In genomic region chr13:33229446-33230177, GRCh38 we compare ENCODE assay signal across 1 cellular context.
TF ChIP-seq lines count a peak whose summit lies in the region.

No MANE protein-coding gene starts in this region.

TF ChIP-seq in HepG2, 621 proteins besides CTCF, POLR2A, EP300 and RAD21 (continued from another document and continues in another):
- peak; percentile 5; the same call in 1 of the 2 replicates for TF ChIP-seq FOSL1 (CRISPR knock-in tag; IDR thresholded peaks at IDR 0.05; ENCODE audit: borderline replicate concordance)
- peak; percentile 81 for TF ChIP-seq HDAC2 (CRISPR knock-in tag; IDR thresholded peaks at IDR 0.05)
- TF ChIP-seq SAP130 (CRISPR knock-in tag; IDR thresholded peaks at IDR 0.05; ENCODE audit: low read depth), result peak; percentile 78
- TF ChIP-seq ZNF276 (CRISPR knock-in tag; IDR thresholded peaks at IDR 0.05; ENCODE audit: low read depth), result no peak
- TF ChIP-seq ARID5B (CRISPR knock-in tag; IDR thresholded peaks at IDR 0.05), result peak; percentile 94
- TF ChIP-seq ZNF460 (CRISPR knock-in tag; IDR thresholded peaks at IDR 0.05; ENCODE audit: borderline replicate concordance), result no peak
- TF ChIP-seq ZNF749 (CRISPR knock-in tag; IDR thresholded peaks at IDR 0.05; ENCODE audit: borderline replicate concordance), result no peak
- no peak for TF ChIP-seq CREB1 (IDR thresholded peaks at IDR 0.05)
- peak; percentile 22; the same call in 1 of the 2 replicates for TF ChIP-seq CREB1 (CRISPR knock-in tag; IDR thresholded peaks at IDR 0.05)
- peak; percentile 34; the same call in 1 of the 2 replicates for TF ChIP-seq HNF4A (CRISPR knock-in tag; IDR thresholded peaks at IDR 0.05)
- TF ChIP-seq TBL1XR1 (IDR thresholded peaks at IDR 0.05; ENCODE audit: borderline replicate concordance, low read length, partially characterized antibody), result no peak
- TF ChIP-seq, protein P1, sequence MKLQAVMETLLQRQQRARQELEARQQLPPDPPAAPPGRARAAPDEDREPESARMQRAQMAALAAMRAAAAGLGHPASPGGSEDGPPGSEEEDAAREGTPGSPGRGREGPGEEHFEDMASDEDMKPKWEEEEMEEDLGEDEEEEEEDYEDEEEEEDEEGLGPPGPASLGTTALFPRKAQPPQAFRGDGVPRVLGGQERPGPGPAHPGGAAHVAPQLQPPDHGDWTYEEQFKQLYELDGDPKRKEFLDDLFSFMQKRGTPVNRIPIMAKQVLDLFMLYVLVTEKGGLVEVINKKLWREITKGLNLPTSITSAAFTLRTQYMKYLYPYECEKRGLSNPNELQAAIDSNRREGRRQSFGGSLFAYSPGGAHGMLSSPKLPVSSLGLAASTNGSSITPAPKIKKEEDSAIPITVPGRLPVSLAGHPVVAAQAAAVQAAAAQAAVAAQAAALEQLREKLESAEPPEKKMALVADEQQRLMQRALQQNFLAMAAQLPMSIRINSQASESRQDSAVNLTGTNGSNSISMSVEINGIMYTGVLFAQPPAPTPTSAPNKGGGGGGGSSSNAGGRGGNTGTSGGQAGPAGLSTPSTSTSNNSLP (IDR thresholded peaks at IDR 0.05; ENCODE audit: low read depth, low read length), result peak; percentile 40; the same call in 1 of the 2 replicates
- no peak for TF ChIP-seq ZNF660 (CRISPR knock-in tag; IDR thresholded peaks at IDR 0.05; ENCODE audit: borderline replicate concordance, low read depth)
- TF ChIP-seq ZC3H4 (CRISPR knock-in tag; IDR thresholded peaks at IDR 0.05; ENCODE audit: borderline replicate concordance), result no peak
- 0 out of 2 replicates have a peak, but pooled peaks have one; percentile 63 for TF ChIP-seq ZNF136 (CRISPR knock-in tag; IDR thresholded peaks at IDR 0.05; ENCODE audit: low read depth)
- peak; percentile 69; the same call in 1 of the 2 replicates for TF ChIP-seq TBX3 (IDR thresholded peaks at IDR 0.05; ENCODE audit: borderline replicate concordance)
- TF ChIP-seq FOXK2 (IDR thresholded peaks at IDR 0.05), result no peak
- no peak for TF ChIP-seq ATRX (CRISPR knock-in tag; IDR thresholded peaks at IDR 0.05; ENCODE audit: borderline replicate concordance)
- no peak for TF ChIP-seq CBX2 (IDR thresholded peaks at IDR 0.05; ENCODE audit: low read depth, low read length)
- TF ChIP-seq CBX2 (CRISPR knock-in tag; IDR thresholded peaks at IDR 0.05; ENCODE audit: low read depth), result no peak
- no peak for TF ChIP-seq ZSCAN20 (CRISPR knock-in tag; IDR thresholded peaks at IDR 0.05; ENCODE audit: borderline replicate concordance)
- TF ChIP-seq AHR (CRISPR knock-in tag; IDR thresholded peaks at IDR 0.05), result no peak
- TF ChIP-seq ZBTB21 (CRISPR knock-in tag; IDR thresholded peaks at IDR 0.05), result no peak
- TF ChIP-seq THAP11 (CRISPR knock-in tag; IDR thresholded peaks at IDR 0.05), result peak; percentile 25; the same call in 1 of the 2 replicates
- TF ChIP-seq RBM22 (optimal IDR thresholded peaks at IDR 0.05; ENCODE audit: low read length), result no peak
- TF ChIP-seq ZFP62 (CRISPR knock-in tag; IDR thresholded peaks at IDR 0.05), result no peak
- no peak for TF ChIP-seq ZMAT5 (CRISPR knock-in tag; IDR thresholded peaks at IDR 0.05; ENCODE audit: borderline replicate concordance, low read depth)
- TF ChIP-seq, protein P2, sequence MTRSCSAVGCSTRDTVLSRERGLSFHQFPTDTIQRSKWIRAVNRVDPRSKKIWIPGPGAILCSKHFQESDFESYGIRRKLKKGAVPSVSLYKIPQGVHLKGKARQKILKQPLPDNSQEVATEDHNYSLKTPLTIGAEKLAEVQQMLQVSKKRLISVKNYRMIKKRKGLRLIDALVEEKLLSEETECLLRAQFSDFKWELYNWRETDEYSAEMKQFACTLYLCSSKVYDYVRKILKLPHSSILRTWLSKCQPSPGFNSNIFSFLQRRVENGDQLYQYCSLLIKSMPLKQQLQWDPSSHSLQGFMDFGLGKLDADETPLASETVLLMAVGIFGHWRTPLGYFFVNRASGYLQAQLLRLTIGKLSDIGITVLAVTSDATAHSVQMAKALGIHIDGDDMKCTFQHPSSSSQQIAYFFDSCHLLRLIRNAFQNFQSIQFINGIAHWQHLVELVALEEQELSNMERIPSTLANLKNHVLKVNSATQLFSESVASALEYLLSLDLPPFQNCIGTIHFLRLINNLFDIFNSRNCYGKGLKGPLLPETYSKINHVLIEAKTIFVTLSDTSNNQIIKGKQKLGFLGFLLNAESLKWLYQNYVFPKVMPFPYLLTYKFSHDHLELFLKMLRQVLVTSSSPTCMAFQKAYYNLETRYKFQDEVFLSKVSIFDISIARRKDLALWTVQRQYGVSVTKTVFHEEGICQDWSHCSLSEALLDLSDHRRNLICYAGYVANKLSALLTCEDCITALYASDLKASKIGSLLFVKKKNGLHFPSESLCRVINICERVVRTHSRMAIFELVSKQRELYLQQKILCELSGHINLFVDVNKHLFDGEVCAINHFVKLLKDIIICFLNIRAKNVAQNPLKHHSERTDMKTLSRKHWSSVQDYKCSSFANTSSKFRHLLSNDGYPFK (CRISPR knock-in tag; IDR thresholded peaks at IDR 0.05; ENCODE audit: borderline replicate concordance), result no peak
- no peak for TF ChIP-seq ZSCAN30 (CRISPR knock-in tag; IDR thresholded peaks at IDR 0.05)
- no peak for TF ChIP-seq ZNF335 (CRISPR knock-in tag; IDR thresholded peaks at IDR 0.05)
- TF ChIP-seq ZKSCAN8 (CRISPR knock-in tag; IDR thresholded peaks at IDR 0.05; ENCODE audit: borderline replicate concordance), result peak; percentile 28; the same call in 1 of the 2 replicates
- TF ChIP-seq, protein P3, sequence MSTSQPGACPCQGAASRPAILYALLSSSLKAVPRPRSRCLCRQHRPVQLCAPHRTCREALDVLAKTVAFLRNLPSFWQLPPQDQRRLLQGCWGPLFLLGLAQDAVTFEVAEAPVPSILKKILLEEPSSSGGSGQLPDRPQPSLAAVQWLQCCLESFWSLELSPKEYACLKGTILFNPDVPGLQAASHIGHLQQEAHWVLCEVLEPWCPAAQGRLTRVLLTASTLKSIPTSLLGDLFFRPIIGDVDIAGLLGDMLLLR (CRISPR knock-in tag; IDR thresholded peaks at IDR 0.05), result no peak; the same call in 1 of the 2 replicates
- peak; percentile 52; the same call in 1 of the 2 replicates for TF ChIP-seq SKIL (CRISPR knock-in tag; IDR thresholded peaks at IDR 0.05; ENCODE audit: borderline replicate concordance)
- TF ChIP-seq ZNF569 (CRISPR knock-in tag; IDR thresholded peaks at IDR 0.05; ENCODE audit: borderline replicate concordance), result no peak
- TF ChIP-seq REXO4 (CRISPR knock-in tag; IDR thresholded peaks at IDR 0.05; ENCODE audit: borderline replicate concordance), result no peak
- no peak for TF ChIP-seq PHF20 (CRISPR knock-in tag; IDR thresholded peaks at IDR 0.05)
- TF ChIP-seq NFKBIZ (CRISPR knock-in tag; IDR thresholded peaks at IDR 0.05), result no peak
- TF ChIP-seq ZFY (CRISPR knock-in tag; IDR thresholded peaks at IDR 0.05), result no peak
- 0 out of 2 replicates have a peak, but pooled peaks have one; percentile 31 for TF ChIP-seq HOXA5 (CRISPR knock-in tag; IDR thresholded peaks at IDR 0.05)
- no peak for TF ChIP-seq ZNF747 (CRISPR knock-in tag; IDR thresholded peaks at IDR 0.05; ENCODE audit: borderline replicate concordance)
- TF ChIP-seq FOXO4 (CRISPR knock-in tag; conservative IDR thresholded peaks at IDR 0.05), result no peak
- TF ChIP-seq HNRNPH1 (optimal IDR thresholded peaks at IDR 0.05; ENCODE audit: low read depth, low read length), result no peak
- TF ChIP-seq, protein P4, sequence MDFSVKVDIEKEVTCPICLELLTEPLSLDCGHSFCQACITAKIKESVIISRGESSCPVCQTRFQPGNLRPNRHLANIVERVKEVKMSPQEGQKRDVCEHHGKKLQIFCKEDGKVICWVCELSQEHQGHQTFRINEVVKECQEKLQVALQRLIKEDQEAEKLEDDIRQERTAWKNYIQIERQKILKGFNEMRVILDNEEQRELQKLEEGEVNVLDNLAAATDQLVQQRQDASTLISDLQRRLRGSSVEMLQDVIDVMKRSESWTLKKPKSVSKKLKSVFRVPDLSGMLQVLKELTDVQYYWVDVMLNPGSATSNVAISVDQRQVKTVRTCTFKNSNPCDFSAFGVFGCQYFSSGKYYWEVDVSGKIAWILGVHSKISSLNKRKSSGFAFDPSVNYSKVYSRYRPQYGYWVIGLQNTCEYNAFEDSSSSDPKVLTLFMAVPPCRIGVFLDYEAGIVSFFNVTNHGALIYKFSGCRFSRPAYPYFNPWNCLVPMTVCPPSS (IDR thresholded peaks at IDR 0.05), result no peak
- no peak for TF ChIP-seq CSRNP1 (CRISPR knock-in tag; IDR thresholded peaks at IDR 0.05)
- peak; percentile 72; the same call in 1 of the 2 replicates for TF ChIP-seq NFIC (IDR thresholded peaks at IDR 0.05; ENCODE audit: low read length)
- TF ChIP-seq SP140L (CRISPR knock-in tag; IDR thresholded peaks at IDR 0.05; ENCODE audit: borderline replicate concordance), result no peak; the same call in 1 of the 2 replicates
- TF ChIP-seq JARID2 (CRISPR knock-in tag; IDR thresholded peaks at IDR 0.05; ENCODE audit: insufficient replicate concordance), result no peak
- no peak for TF ChIP-seq AGO1 (IDR thresholded peaks at IDR 0.05; ENCODE audit: low read depth, low read length, poor library complexity, severe bottlenecking)
- TF ChIP-seq ZNF781 (CRISPR knock-in tag; IDR thresholded peaks at IDR 0.05; ENCODE audit: borderline replicate concordance, not compliant biosample characterization), result no peak
